ENCODE assay signal across 8 cellular contexts in genomic region chr3:58532794-58533220, GRCh38. TPM values are rescaled to one million over a fixed set of nuclear protein-coding genes. Genes with fewer than 3 reads are reported as not detected.
DNase-seq lines count a peak whose midpoint lies in the region; ATAC-seq lines count a peak whose summit lies in the region.

No MANE protein-coding gene starts in this region.

- H3K4me3 Mint-ChIP-seq in activated CD8-positive, alpha-beta T cell treated with anti-CD3 and anti-CD28 coated beads, Interleukin-2, amount 10 ng/mL, durations not matched to agents 7 days and 5 days, result no peak overlapping the region
- no peak overlapping the region for H3K4me3 Mint-ChIP-seq in effector memory CD8-positive, alpha-beta T cell

- H3K36me3 Mint-ChIP-seq in activated CD8-positive, alpha-beta T cell treated with anti-CD3 and anti-CD28 coated beads, Interleukin-2, amount 10 ng/mL, durations not matched to agents 7 days and 5 days (ENCODE audit: low read depth), result no peaks in the 10 kb centered on the region
- no peaks in the 10 kb centered on the region for H3K36me3 Mint-ChIP-seq in effector memory CD8-positive, alpha-beta T cell (ENCODE audit: insufficient read depth)

- CTCF ChIA-PET in activated CD8-positive, alpha-beta T cell treated with anti-CD3 and anti-CD28 coated beads, Interleukin-2, amount 10 ng/mL, durations not matched to agents 7 days and 5 days (lab: Charles Lee), result interaction anchor here (1.2 to 2.0 kb wide), 6 partner anchors 39 to 227 kb away, joined by 3 to 9 read pairs (median 5); partner anchors contain the start of genes HTD2 and RPP14

- H3K27ac Mint-ChIP-seq in activated CD8-positive, alpha-beta T cell treated with anti-CD3 and anti-CD28 coated beads, Interleukin-2, amount 10 ng/mL, durations not matched to agents 7 days and 5 days, result no peak overlapping the region
- peak overlapping the region; percentile 68 to 73 for H3K27ac Mint-ChIP-seq in effector memory CD8-positive, alpha-beta T cell

- peaks cover 17% of the 10 kb centered on the region for H3K4me1 Mint-ChIP-seq in activated CD8-positive, alpha-beta T cell treated with anti-CD3 and anti-CD28 coated beads, Interleukin-2, amount 10 ng/mL, durations not matched to agents 7 days and 5 days (ENCODE audit: low read depth)
- H3K4me1 Mint-ChIP-seq in effector memory CD8-positive, alpha-beta T cell (ENCODE audit: low read depth in 2 of 2), result peaks cover 7 to 10% of the 10 kb centered on the region in 2 donors

- POLR2A ChIA-PET in activated CD8-positive, alpha-beta T cell treated with anti-CD3 and anti-CD28 coated beads, Interleukin-2, amount 10 ng/mL, durations not matched to agents 7 days and 5 days (lab: Charles Lee), result no interaction called here

- ATAC-seq in GM18867 (IDR thresholded peaks at IDR 0.05; ENCODE audit: unreplicated experiment) (peak; percentile 95), HG03060 (IDR thresholded peaks at IDR 0.05; ENCODE audit: low read depth, unreplicated experiment) (peak; percentile 50)
- ATAC-seq in activated CD8-positive, alpha-beta T cell treated with anti-CD3 and anti-CD28 coated beads, Interleukin-2, amount 10 ng/mL, durations not matched to agents 7 days and 5 days, result peak; percentile 95
- peak; percentile 99 for ATAC-seq in effector memory CD8-positive, alpha-beta T cell (replicated peaks)

- peaks cover 2% of the 10 kb centered on the region for H3K27me3 Mint-ChIP-seq in activated CD8-positive, alpha-beta T cell treated with anti-CD3 and anti-CD28 coated beads, Interleukin-2, amount 10 ng/mL, durations not matched to agents 7 days and 5 days (ENCODE audit: low read depth)
- H3K27me3 Mint-ChIP-seq in effector memory CD8-positive, alpha-beta T cell, result no peaks in the 10 kb centered on the region

- peak; percentile 79 to 82 for DNase-seq in AML-193 (lab: John Stamatoyannopoulos, UW)
- DNase-seq in NCI-H345 treated with DMSO at 0.1 percent for 48 hours (lab: John Stamatoyannopoulos, UW; ENCODE audit: unreplicated experiment), result peak; percentile 8
- DNase-seq in activated CD8-positive, alpha-beta T cell treated with anti-CD3 and anti-CD28 coated beads, Interleukin-2, amount 10 ng/mL, durations not matched to agents 7 days and 5 days, result peak; percentile 81
- peak; percentile 74 to 77 (median 76) for DNase-seq in effector memory CD8-positive, alpha-beta T cell
- DNase-seq in midbrain (lab: John Stamatoyannopoulos, UW), result peak; percentile 78
- DNase-seq in stimulated activated CD8-positive, alpha-beta memory T cell treated with anti-CD3 and anti-CD28 coated beads, Interleukin-4, amount 100 ng/mL, for 4 hours (ENCODE audit: low read depth in 2 of 2, low spot score in 1 of 2), result peak; percentile 62 to 68

- H3K9me3 Mint-ChIP-seq in activated CD8-positive, alpha-beta T cell treated with anti-CD3 and anti-CD28 coated beads, Interleukin-2, amount 10 ng/mL, durations not matched to agents 7 days and 5 days (ENCODE audit: insufficient read depth), result no peaks in the 10 kb centered on the region
- H3K9me3 Mint-ChIP-seq in effector memory CD8-positive, alpha-beta T cell, result no peaks in the 10 kb centered on the region

RNA-seq across cellular contexts. Expression of gene ACOX2, which starts 4.2 kb away (rescaled TPM):
- not detected for total RNA-seq in activated CD8-positive, alpha-beta T cell treated with anti-CD3 and anti-CD28 coated beads, Interleukin-2, amount 10 ng/mL, durations not matched to agents 7 days and 5 days

RNA-seq across cellular contexts. Expression of gene KCTD6, which starts 40.9 kb away (rescaled TPM):
- total RNA-seq in activated CD8-positive, alpha-beta T cell treated with anti-CD3 and anti-CD28 coated beads, Interleukin-2, amount 10 ng/mL, durations not matched to agents 7 days and 5 days, result 1 to 10 TPM; 5.2 to 6.2 TPM

RNA-seq across cellular contexts. Expression of gene FAM107A, which starts 44.4 kb away (rescaled TPM):
- total RNA-seq in activated CD8-positive, alpha-beta T cell treated with anti-CD3 and anti-CD28 coated beads, Interleukin-2, amount 10 ng/mL, durations not matched to agents 7 days and 5 days, result not detected

Comparison
In these comparisons a context has a peak if more than half of its experiments do, and no peak if none do; other contexts are left out.
1. Peak in every context shown above with its lines: DNase-seq and ATAC-seq.
2. DNase-seq: peak in every context shown above with its lines; median percentile 81 in activated CD8-positive, alpha-beta T cell treated with anti-CD3 and anti-CD28 coated beads, Interleukin-2, amount 10 ng/mL, durations not matched to agents 7 days and 5 days; 80 in AML-193; 78 in midbrain; 76 in effector memory CD8-positive, alpha-beta T cell; 65 in stimulated activated CD8-positive, alpha-beta memory T cell treated with anti-CD3 and anti-CD28 coated beads, Interleukin-4, amount 100 ng/mL, for 4 hours; 8 in NCI-H345 treated with DMSO at 0.1 percent for 48 hours.